In genomic region chr3:169812844-169813677, GRCh38 we compare ENCODE assay signal across 8 cellular contexts. TPM values are rescaled to one million over a fixed set of nuclear protein-coding genes. Genes with fewer than 3 reads are reported as not detected.
DNase-seq lines count a peak whose midpoint lies in the region; ATAC-seq and TF ChIP-seq lines count a peak whose summit lies in the region.

Gene LRRC34, minus strand, starts transcription at chr3:169812904. Its CDS starts 356 bp downstream, at chr3:169812548.
Gene LRRIQ4, plus strand, starts transcription at chr3:169812870. Its CDS starts 9,052 bp downstream, at chr3:169821922.

- H3K27me3 ChIP-seq in Caco-2 (replicated peaks; ENCODE audit: control insufficient read depth, insufficient read depth, low read length), result no peaks in the 10 kb centered on the region
- no peaks in the 10 kb centered on the region for H3K27me3 ChIP-seq in upper lobe of left lung

- BruUV-seq in Caco-2 (replicated peaks; lab: Mats Ljungman, UMichigan), result no TSS peak

- H3K4me1 Mint-ChIP-seq in Caco-2 (ENCODE audit: low read depth, unreplicated experiment), result no peaks in the 10 kb centered on the region
- peaks cover 28% of the 10 kb centered on the region for H3K4me1 Mint-ChIP-seq in activated naive CD4-positive, alpha-beta T cell treated with anti-CD3 and anti-CD28 coated beads, Interleukin-2, amount 50 U/mL, for 24 hours

- H3K27me3 Mint-ChIP-seq in Caco-2 (ENCODE audit: insufficient read depth, unreplicated experiment), result peaks cover 7% of the 10 kb centered on the region
- H3K27me3 Mint-ChIP-seq in activated naive CD4-positive, alpha-beta T cell treated with anti-CD3 and anti-CD28 coated beads, Interleukin-2, amount 50 U/mL, for 24 hours, result peaks cover under 1% of the 10 kb centered on the region

- H3K4me3 ChIP-seq in Caco-2 (ENCODE audit: low read depth, low read length), result peak within 1 kb of the TSS; percentile 33
- peak within 1 kb of the TSS; percentile 56 to 76 (median 65) for H3K4me3 ChIP-seq in upper lobe of left lung

- peaks cover 23% of the 10 kb centered on the region for H3K9me3 Mint-ChIP-seq in Caco-2 (ENCODE audit: unreplicated experiment)
- peaks cover 15% of the 10 kb centered on the region for H3K9me3 Mint-ChIP-seq in activated naive CD4-positive, alpha-beta T cell treated with anti-CD3 and anti-CD28 coated beads, Interleukin-2, amount 50 U/mL, for 24 hours

- no peaks in the 10 kb centered on the region for H3K4me1 ChIP-seq in Caco-2
- peaks cover 9 to 26% (median 26%) of the 10 kb centered on the region in 4 donors for H3K4me1 ChIP-seq in upper lobe of left lung

- no peak for TF ChIP-seq EP300 in upper lobe of left lung (IDR thresholded peaks at IDR 0.05)

- DNase-seq in Caco-2, result no peak
- DNase-seq in KBM-7, result peak; percentile 83
- DNase-seq in SHP77 (lab: John Stamatoyannopoulos, UW), result peak; percentile 91 to 96
- DNase-seq in cardiac septum (ENCODE audit: low spot score), result peak; percentile 84
- DNase-seq in pons (ENCODE audit: low spot score), result peak; percentile 76
- DNase-seq in upper lobe of left lung, result peak in 1 of 2 donors; percentile 85

- peak; percentile 53 for ATAC-seq in GM21515 (IDR thresholded peaks at IDR 0.05; ENCODE audit: unreplicated experiment)
- ATAC-seq in upper lobe of left lung (ENCODE audit: low FRiP score in 2 of 2), result peak; percentile 85 to 89

- H3K4me3 Mint-ChIP-seq in Caco-2 (ENCODE audit: unreplicated experiment), result peak within 1 kb of the TSS; percentile 60
- peak within 1 kb of the TSS; percentile 88 for H3K4me3 Mint-ChIP-seq in activated naive CD4-positive, alpha-beta T cell treated with anti-CD3 and anti-CD28 coated beads, Interleukin-2, amount 50 U/mL, for 24 hours

- no peak for TF ChIP-seq CTCF in Caco-2 (IDR thresholded peaks at IDR 0.05; ENCODE audit: insufficient read depth in 1 of 2, low read depth in 1 of 2, low read length in 1 of 2, severe bottlenecking in 1 of 2, unreplicated experiment in 1 of 2)
- TF ChIP-seq CTCF in upper lobe of left lung (IDR thresholded peaks at IDR 0.05), result no peak

- no peaks in the 10 kb centered on the region for H3K36me3 Mint-ChIP-seq in Caco-2 (ENCODE audit: insufficient read depth, unreplicated experiment)
- peaks cover 2% of the 10 kb centered on the region for H3K36me3 Mint-ChIP-seq in activated naive CD4-positive, alpha-beta T cell treated with anti-CD3 and anti-CD28 coated beads, Interleukin-2, amount 50 U/mL, for 24 hours

- H3K36me3 ChIP-seq in Caco-2 (ENCODE audit: control insufficient read depth, insufficient read depth, low read length) (no peaks in the 10 kb centered on the region), upper lobe of left lung (no peaks in the 10 kb centered on the region)

- WGBS in upper lobe of left lung, 2 donors, result 35 to 37% methylated on average over 20 of the region's 20 CpGs

- CTCF ChIA-PET in Caco-2 (lab: Charles Lee), result no interaction called here

- no peak within 1 kb of the TSS for H3K27ac Mint-ChIP-seq in Caco-2 (ENCODE audit: unreplicated experiment)
- peak within 1 kb of the TSS; percentile 78 for H3K27ac Mint-ChIP-seq in activated naive CD4-positive, alpha-beta T cell treated with anti-CD3 and anti-CD28 coated beads, Interleukin-2, amount 50 U/mL, for 24 hours

- in situ Hi-C loops in KBM-7 (cut with MboI; ENCODE audit: low pct_unique_long_range_greater_than_20kb, low sequenced_read_pairs), result no loop called here

- H3K27ac ChIP-seq in upper lobe of left lung, result peak within 1 kb of the TSS; percentile 70 to 77 (median 74)

- TF ChIP-seq POLR2A in upper lobe of left lung (IDR thresholded peaks at IDR 0.05), result no peak

- POLR2A ChIA-PET in Caco-2 (lab: Charles Lee), result no interaction called here

- intact Hi-C loops in Caco-2 (cut with micrococcal nuclease; ENCODE audit: unreplicated experiment), result no loop called here
- intact Hi-C loops in cardiac septum (cut with DNase I), result loop anchor here (5.0 kb wide), 1 partner anchor 41 kb away; the partner anchor contains the start of gene MYNN

- H3K9me3 ChIP-seq in Caco-2 (peaks cover 9% of the 10 kb centered on the region), upper lobe of left lung (peaks cover 0 to 7% (median 0%) of the 10 kb centered on the region in 4 donors)

RNA-seq across cellular contexts. Expression of gene LRRC34, which starts in this region (rescaled TPM):
- total RNA-seq in Caco-2 (2022) (not detected in 2 replicates), cardiac septum (2.3 TPM), upper lobe of left lung (10 to 100 TPM in 1 of 6 donors, 1 to 10 TPM in 4, under 1 TPM in 1; 0.78 to 12.9 (median 3.9) TPM)

RNA-seq across cellular contexts. Expression of gene LRRIQ4, which starts in this region (rescaled TPM):
- total RNA-seq in Caco-2 (2022), result not detected in 2 replicates
- not detected for total RNA-seq in cardiac septum
- under 1 TPM in 2 of 6 donors, not detected in 4; 0.22 to 0.24 TPM for total RNA-seq in upper lobe of left lung

Comparison
In these comparisons a context has a peak if more than half of its experiments do, and no peak if none do; other contexts are left out.
1. DNase-seq: peak in KBM-7 (single experiment), SHP77 (2 of 2), cardiac septum (single experiment) and pons (single experiment); none in Caco-2 (0 of 2).